Comparison of ENCODE assay signal across 8 cellular contexts in genomic region chr19:9673912-9674668, GRCh38. TPM values are rescaled to one million over a fixed set of nuclear protein-coding genes. Genes with fewer than 3 reads are reported as not detected.
DNase-seq lines count a peak whose midpoint lies in the region; ATAC-seq, FAIRE-seq and TF ChIP-seq lines count a peak whose summit lies in the region.

No MANE protein-coding gene starts in this region.

- H2AFZ ChIP-seq in astrocyte (ENCODE audit: low read depth, low read length) = peak overlapping the region; percentile 78

- no peak for TF ChIP-seq CTCF in astrocyte (IDR thresholded peaks at IDR 0.05; ENCODE audit: insufficient read depth, low read depth, low read length)

- peak overlapping the region; percentile 88 for H3K4me3 ChIP-seq in astrocyte (ENCODE audit: insufficient read depth, low read depth, low read length)

- peaks cover 17% of the 10 kb centered on the region for H3K36me3 Mint-ChIP-seq in astrocyte (ENCODE audit: low read depth, unreplicated experiment)

- H3K27me3 Mint-ChIP-seq in astrocyte (ENCODE audit: low read depth, unreplicated experiment) = no peaks in the 10 kb centered on the region

- peak overlapping the region; percentile 88 for H3K27ac ChIP-seq in astrocyte (ENCODE audit: low read depth, low read length)

- FAIRE-seq in astrocyte (lab: Jason Lieb, UNC) = no peak

- H3K79me2 ChIP-seq in astrocyte (ENCODE audit: insufficient read depth, low read length) = peaks cover 58% of the 10 kb centered on the region

- H4K20me1 ChIP-seq in astrocyte (ENCODE audit: insufficient read depth, low read length) = peaks cover 13% of the 10 kb centered on the region

- DNase-seq in OCI-M1 (lab: John Stamatoyannopoulos, UW) (peak; percentile 61), astrocyte (ENCODE audit: low read depth) (peak; percentile 25), left kidney (ENCODE audit: low read depth, low spot score) (peak; percentile 3), anterior cingulate cortex (lab: John Stamatoyannopoulos, UW) (no peak), D341Med (ENCODE audit: low spot score) (no peak)
- peak in 2 of 3 donors; percentile 3 to 31 for DNase-seq in stimulated activated CD4-positive, alpha-beta T cell treated with anti-CD3 and anti-CD28 coated beads, TNF-alpha, amount 100 ng/mL, for 48 hours (ENCODE audit: low read depth in 3 of 3)

- H3K4me1 ChIP-seq in astrocyte (ENCODE audit: insufficient read depth, low read length) = no peaks in the 10 kb centered on the region

- H3K9me3 Mint-ChIP-seq in astrocyte (ENCODE audit: unreplicated experiment) = peaks cover 25% of the 10 kb centered on the region

- H3K4me3 Mint-ChIP-seq in astrocyte (ENCODE audit: unreplicated experiment) = peak overlapping the region; percentile 87

- peak overlapping the region; percentile 80 for H3K4me2 ChIP-seq in astrocyte (ENCODE audit: low read length)

- peaks cover 2% of the 10 kb centered on the region for H3K4me1 Mint-ChIP-seq in astrocyte (ENCODE audit: low read depth, unreplicated experiment)

- no peaks in the 10 kb centered on the region for H3K27me3 ChIP-seq in astrocyte (ENCODE audit: insufficient read depth, low read length)

- peak overlapping the region; percentile 90 for H3K9ac ChIP-seq in astrocyte (ENCODE audit: low read length)

- ATAC-seq in GM19351 (IDR thresholded peaks at IDR 0.05; ENCODE audit: unreplicated experiment) = peak; percentile 14
- ATAC-seq in GM21786 (IDR thresholded peaks at IDR 0.05; ENCODE audit: unreplicated experiment) = no peak

- H3K27ac Mint-ChIP-seq in astrocyte (ENCODE audit: unreplicated experiment) = peak overlapping the region; percentile 93

- peaks cover 22% of the 10 kb centered on the region for H3K9me3 ChIP-seq in astrocyte (ENCODE audit: insufficient read depth, low read depth, low read length)

- no peaks in the 10 kb centered on the region for H3K36me3 ChIP-seq in astrocyte (ENCODE audit: insufficient read depth, low read length)

RNA-seq across cellular contexts. Expression of gene ZNF562, which starts 0.8 kb away (rescaled TPM):
- 21.7 and 26.2 TPM in 2 replicates for total RNA-seq in astrocyte

RNA-seq across cellular contexts. Expression of gene ZNF561, which starts 53.1 kb away (rescaled TPM):
- 110 and 133 TPM in 2 replicates for total RNA-seq in astrocyte

Comparison
In these comparisons a context has a peak if more than half of its experiments do, and no peak if none do; other contexts are left out.
1. DNase-seq: peak in OCI-M1 (single experiment), astrocyte (single experiment), left kidney (single experiment) and stimulated activated CD4-positive, alpha-beta T cell treated with anti-CD3 and anti-CD28 coated beads, TNF-alpha, amount 100 ng/mL, for 48 hours (2 of 3); none in anterior cingulate cortex (0 of 58) and D341Med (single experiment).